In genomic region chr22:32987081-32987631, GRCh38 we compare ENCODE assay signal across 12 cellular contexts.
DNase-seq lines count a peak whose midpoint lies in the region; ATAC-seq and TF ChIP-seq lines count a peak whose summit lies in the region.
"Had no signal": no experiment of that assay in that cellular context is flagged by ENCODE, and none has a peak within 500 bp of the region (broad histone marks: within the 10 kb centered on the region; RNA-seq: fewer than 3 reads in every experiment).

No MANE protein-coding gene starts in this region.

- H3K4me3 ChIP-seq in astrocyte of the cerebellum (ENCODE audit: low read depth, low read length) (no peak overlapping the region), smooth muscle cell (no peak overlapping the region), left ventricle myocardium inferior (no peak overlapping the region)

- peaks cover 26% of the 10 kb centered on the region for H3K4me1 ChIP-seq in smooth muscle cell (ENCODE audit: low read depth)
- H3K4me1 ChIP-seq in left ventricle myocardium inferior, result peaks cover 10% of the 10 kb centered on the region

- ATAC-seq in GM19452 (IDR thresholded peaks at IDR 0.05; ENCODE audit: unreplicated experiment), result no peak

- H2AFZ ChIP-seq in smooth muscle cell (ENCODE audit: low read depth), result peak overlapping the region; percentile 20

- H4K20me1 ChIP-seq in smooth muscle cell (ENCODE audit: low read depth), result no peaks in the 10 kb centered on the region

- H3K9ac ChIP-seq in smooth muscle cell (ENCODE audit: low read depth), result no peak overlapping the region

- H3K4me2 ChIP-seq in smooth muscle cell, result peak overlapping the region; percentile 51

- in situ Hi-C loops in astrocyte of the cerebellum (cut with HindIII; ENCODE audit: low sequenced_read_pairs), result no loop called here

- no peaks in the 10 kb centered on the region for H3K36me3 ChIP-seq in smooth muscle cell (ENCODE audit: low read depth)
- no peaks in the 10 kb centered on the region for H3K36me3 ChIP-seq in left ventricle myocardium inferior
- H3K36me3 ChIP-seq: WERI-Rb-1 had no signal

- intact Hi-C loops in left ventricle myocardium inferior (cut with micrococcal nuclease), result loop anchor here (5.0 to 10.0 kb wide), 2 partner anchors 62 to 325 kb away; no protein-coding TSS in a partner anchor

- peaks cover 6% of the 10 kb centered on the region for H3F3A ChIP-seq in smooth muscle cell (ENCODE audit: low read depth)

- H3K27ac ChIP-seq in smooth muscle cell (ENCODE audit: low read depth) (peak overlapping the region; percentile 36), left ventricle myocardium inferior (replicated peaks) (no peak overlapping the region)
- H3K27ac ChIP-seq: 22Rv1, WERI-Rb-1 had no signal

- DNase-seq in NCI-H1417 (lab: John Stamatoyannopoulos, UW) (peak in 2 of 3 experiments; percentile 2 to 11), NCI-H1417 treated with DMSO at 0.1 percent for 48 hours (lab: John Stamatoyannopoulos, UW) (no peak), astrocyte of the cerebellum (ENCODE audit: low read depth) (peak; percentile 2), inferior parietal cortex (ENCODE audit: extremely low spot score) (peak; percentile 33), smooth muscle cell (lab: John Stamatoyannopoulos, UW; ENCODE audit: unreplicated experiment) (no peak), mesenteric fat pad (ENCODE audit: low spot score) (no peak), left ventricle myocardium inferior (no peak)
- DNase-seq: DMS53, NCI-H1930, WERI-Rb-1 had no signal

- no peaks in the 10 kb centered on the region for H3K9me3 ChIP-seq in smooth muscle cell (replicated peaks; ENCODE audit: low read depth)
- no peaks in the 10 kb centered on the region for H3K9me3 ChIP-seq in left ventricle myocardium inferior (replicated peaks)

- TF ChIP-seq CTCF in astrocyte of the cerebellum (IDR thresholded peaks at IDR 0.05; ENCODE audit: low read depth, low read length, missing control alignments), result no peak
- no peak for TF ChIP-seq CTCF in smooth muscle cell (IDR thresholded peaks at IDR 0.05; ENCODE audit: borderline replicate concordance, insufficient read depth, poor library complexity, severe bottlenecking)
- no peak for TF ChIP-seq CTCF in left ventricle myocardium inferior (IDR thresholded peaks at IDR 0.05; ENCODE audit: borderline replicate concordance)

- H3K79me2 ChIP-seq in smooth muscle cell (ENCODE audit: low read depth), result no peaks in the 10 kb centered on the region

- WGBS in smooth muscle cell (ENCODE audit: low lambda C conversion rate), result 53% methylated on average over 7 of the region's 7 CpGs

- H3K27me3 ChIP-seq in smooth muscle cell (ENCODE audit: low read depth) (no peaks in the 10 kb centered on the region), left ventricle myocardium inferior (ENCODE audit: low read depth) (no peaks in the 10 kb centered on the region)

Comparison
In these comparisons a context has a peak if more than half of its experiments do, and no peak if none do; other contexts are left out.
1. DNase-seq: peak in NCI-H1417 (2 of 3), astrocyte of the cerebellum (single experiment) and inferior parietal cortex (single experiment); none in NCI-H1417 treated with DMSO at 0.1 percent for 48 hours (single experiment), smooth muscle cell (single experiment), mesenteric fat pad (single experiment) and left ventricle myocardium inferior (single experiment).